8 cellular contexts compared by ENCODE assay signal in the genomic region with DNA sequence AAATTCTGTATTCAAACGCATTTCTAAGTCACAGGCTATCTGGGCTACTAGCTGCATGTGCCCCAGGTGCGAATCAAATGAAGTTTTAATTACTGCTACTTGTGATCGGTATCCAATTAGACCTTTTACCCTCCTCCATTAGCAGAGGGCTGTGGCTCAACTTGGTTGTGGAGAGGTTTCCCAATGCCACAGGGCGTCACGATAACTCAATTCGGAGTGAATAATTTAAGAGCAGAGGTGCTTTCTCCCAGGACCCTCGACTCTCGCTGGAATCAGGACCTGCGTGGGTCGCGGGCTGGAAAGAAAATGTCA. TPM values are rescaled to one million over a fixed set of nuclear protein-coding genes. Genes with fewer than 3 reads are reported as not detected.
DNase-seq lines count a peak whose midpoint lies in the region; ATAC-seq, FAIRE-seq and TF ChIP-seq lines count a peak whose summit lies in the region.

No MANE protein-coding gene starts in this region.

- H3K4me2 ChIP-seq in astrocyte (ENCODE audit: low read length) = peak overlapping the region; percentile 93

- H3K9ac ChIP-seq in astrocyte (ENCODE audit: low read length) = peak overlapping the region; percentile 85

- no peak for FAIRE-seq in astrocyte (lab: Jason Lieb, UNC)

- CTCF ChIA-PET in CD4-positive, alpha-beta T cell (lab: Charles Lee) = interaction anchor here (1.4 kb wide), 1 partner anchor 26 kb away, joined by 4 read pairs; no protein-coding TSS in a partner anchor

- H3K4me1 ChIP-seq in astrocyte (ENCODE audit: insufficient read depth, low read length) (peaks cover 3% of the 10 kb centered on the region), left lung (peaks cover 7 to 28% of the 10 kb centered on the region in 2 donors), thoracic aorta (ENCODE audit: control insufficient read depth in 1 of 2, low read depth in 2 of 2) (peaks cover 3 to 16% of the 10 kb centered on the region in 2 donors)

- TF ChIP-seq CTCF in CD4-positive, alpha-beta T cell (IDR thresholded peaks at IDR 0.05) = no peak
- TF ChIP-seq CTCF in astrocyte (IDR thresholded peaks at IDR 0.05; ENCODE audit: insufficient read depth, low read depth, low read length) (no peak), left lung (IDR thresholded peaks at IDR 0.05) (no peak), thoracic aorta (IDR thresholded peaks at IDR 0.05) (no peak)

- ATAC-seq in CD4-positive, alpha-beta T cell (ENCODE audit: poor library complexity) = peak; percentile 2
- ATAC-seq in GM21381 (IDR thresholded peaks at IDR 0.05; ENCODE audit: unreplicated experiment) (peak; percentile 10), HG03575 (IDR thresholded peaks at IDR 0.05; ENCODE audit: extremely low read depth, insufficient number of reproducible peaks, low FRiP score, unreplicated experiment) (peak; percentile 22), left lung (peak; percentile 21), thoracic aorta (ENCODE audit: insufficient number of reproducible peaks, low FRiP score, low read depth) (peak; percentile 50)

- H3K36me3 ChIP-seq in astrocyte (ENCODE audit: insufficient read depth, low read length) (peaks cover 3% of the 10 kb centered on the region), left lung (peaks cover 0 to 11% of the 10 kb centered on the region in 2 donors), thoracic aorta (no peaks in the 10 kb centered on the region)

- peak overlapping the region; percentile 100 for H2AFZ ChIP-seq in astrocyte (ENCODE audit: low read depth, low read length)

- no peaks in the 10 kb centered on the region for H3K27me3 Mint-ChIP-seq in CD4-positive, alpha-beta T cell
- peaks cover 3% of the 10 kb centered on the region for H3K27me3 Mint-ChIP-seq in astrocyte (ENCODE audit: low read depth, unreplicated experiment)

- no peaks in the 10 kb centered on the region for H3K9me3 ChIP-seq in CD4-positive, alpha-beta T cell (ENCODE audit: control insufficient read depth, low read length)
- no peaks in the 10 kb centered on the region for H3K9me3 ChIP-seq in astrocyte (ENCODE audit: insufficient read depth, low read depth, low read length)
- H3K9me3 ChIP-seq in left lung = no peaks in the 10 kb centered on the region
- H3K9me3 ChIP-seq in thoracic aorta = no peaks in the 10 kb centered on the region

- H3K4me3 ChIP-seq in astrocyte (ENCODE audit: insufficient read depth, low read depth, low read length) = peak overlapping the region; percentile 77
- peak overlapping the region; percentile 67 to 77 for H3K4me3 ChIP-seq in left lung
- H3K4me3 ChIP-seq in thoracic aorta = peak overlapping the region; percentile 71

- H3K27ac Mint-ChIP-seq in CD4-positive, alpha-beta T cell = peak overlapping the region; percentile 92
- no peak overlapping the region for H3K27ac Mint-ChIP-seq in astrocyte (ENCODE audit: unreplicated experiment)

- no peaks in the 10 kb centered on the region for H3K9me3 Mint-ChIP-seq in CD4-positive, alpha-beta T cell
- H3K9me3 Mint-ChIP-seq in astrocyte (ENCODE audit: unreplicated experiment) = no peaks in the 10 kb centered on the region

- peak overlapping the region; percentile 74 for H3K27ac ChIP-seq in CD4-positive, alpha-beta T cell (ENCODE audit: low read depth, low read length)
- peak overlapping the region; percentile 82 for H3K27ac ChIP-seq in astrocyte (ENCODE audit: low read depth, low read length)
- peak overlapping the region; percentile 94 to 98 for H3K27ac ChIP-seq in left lung
- peak overlapping the region; percentile 81 to 82 for H3K27ac ChIP-seq in thoracic aorta

- peaks cover 56% of the 10 kb centered on the region for H3K4me1 Mint-ChIP-seq in CD4-positive, alpha-beta T cell (ENCODE audit: low read depth)
- H3K4me1 Mint-ChIP-seq in astrocyte (ENCODE audit: low read depth, unreplicated experiment) = peaks cover 7% of the 10 kb centered on the region

- H3K36me3 Mint-ChIP-seq in CD4-positive, alpha-beta T cell (ENCODE audit: low read depth) = peaks cover 15% of the 10 kb centered on the region
- H3K36me3 Mint-ChIP-seq in astrocyte (ENCODE audit: low read depth, unreplicated experiment) = peaks cover 2% of the 10 kb centered on the region

- peak overlapping the region; percentile 98 for H3K4me3 Mint-ChIP-seq in CD4-positive, alpha-beta T cell
- H3K4me3 Mint-ChIP-seq in astrocyte (ENCODE audit: unreplicated experiment) = peak overlapping the region; percentile 94

- DNase-seq in CD4-positive, alpha-beta T cell = no peak
- no peak for DNase-seq in astrocyte (ENCODE audit: low read depth)
- DNase-seq in left lung = no peak
- DNase-seq in thoracic aorta (ENCODE audit: low spot score) = no peak
- DNase-seq in NCI-H1436 (lab: John Stamatoyannopoulos, UW) = no peak
- no peak for DNase-seq in DMS 273 (lab: John Stamatoyannopoulos, UW; ENCODE audit: unreplicated experiment)

- POLR2A ChIA-PET in CD4-positive, alpha-beta T cell (lab: Charles Lee) = interaction anchor here (1.2 to 2.6 kb wide), 8 partner anchors 12 to 1958 kb away, joined by 3 to 13 read pairs (median 4); partner anchors contain the start of genes BTBD9, NFYA and OARD1

- H4K20me1 ChIP-seq in astrocyte (ENCODE audit: insufficient read depth, low read length) = no peaks in the 10 kb centered on the region

- intact Hi-C loops in CD4-positive, alpha-beta T cell (cut with DNase I, micrococcal nuclease) = loop anchor here (2.0 to 10.0 kb wide), 3 partner anchors 412 to 1960 kb away; partner anchors contain the start of genes GLO1 (in 2 of the 2), NFYA (in 1 of the 2), OARD1 (in 1 of the 2) and ZFAND3 (in 1 of the 2)
- intact Hi-C loops in left lung (cut with DNase I) = no loop called here

- H3K27me3 ChIP-seq in CD4-positive, alpha-beta T cell (ENCODE audit: control insufficient read depth, insufficient read depth, low read length) = no peaks in the 10 kb centered on the region
- H3K27me3 ChIP-seq in astrocyte (ENCODE audit: insufficient read depth, low read length) = no peaks in the 10 kb centered on the region
- no peaks in the 10 kb centered on the region for H3K27me3 ChIP-seq in left lung
- H3K27me3 ChIP-seq in thoracic aorta (replicated peaks; ENCODE audit: insufficient read depth) = no peaks in the 10 kb centered on the region

- H3K79me2 ChIP-seq in astrocyte (ENCODE audit: insufficient read depth, low read length) = no peaks in the 10 kb centered on the region

RNA-seq across cellular contexts. Expression of gene SAYSD1, which starts 0.6 kb away (rescaled TPM):
- total RNA-seq in CD4-positive, alpha-beta T cell = 10 to 100 TPM; 18.7 to 21.3 TPM
- total RNA-seq in astrocyte = 8.8 and 9.4 TPM in 2 replicates
- total RNA-seq in left lung = 10 to 100 TPM; 15.4 TPM
- 10 to 100 TPM; 16.2 to 16.5 TPM for total RNA-seq in thoracic aorta

Comparison
In these comparisons a context has a peak if more than half of its experiments do, and no peak if none do; other contexts are left out.
1. intact Hi-C loops: an anchor here in CD4-positive, alpha-beta T cell (2.0 to 10.0 kb wide); none called in left lung.